ENCODE assay signal across 34 cellular contexts in the genomic region with DNA sequence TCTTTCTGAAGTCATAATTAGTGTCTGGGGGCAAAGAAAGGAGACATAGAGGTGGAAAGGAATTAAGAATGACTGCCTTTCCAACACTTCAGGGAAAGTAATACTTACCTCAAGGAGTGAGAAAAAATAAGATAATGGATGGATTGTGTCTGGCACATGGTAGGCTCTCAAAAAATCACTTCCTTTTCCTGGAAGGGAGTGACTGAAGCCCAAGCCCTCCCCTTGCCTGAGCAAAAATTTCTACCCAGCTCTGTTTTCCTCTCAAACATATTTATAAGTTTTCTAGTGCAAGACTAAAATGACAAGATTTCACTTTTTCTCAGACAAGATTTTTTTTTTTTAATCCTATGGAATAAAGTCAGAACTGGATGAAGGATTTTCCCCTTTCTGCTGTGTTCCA.
DNase-seq lines count a peak whose midpoint lies in the region; ATAC-seq and TF ChIP-seq lines count a peak whose summit lies in the region.
"Had no signal": no experiment of that assay in that cellular context is flagged by ENCODE, and none has a peak within 500 bp of the region (broad histone marks: within the 10 kb centered on the region; RNA-seq: fewer than 3 reads in every experiment).

No MANE protein-coding gene starts in this region.

- no peak overlapping the region for H3K4me3 ChIP-seq in sigmoid colon
- H3K4me3 ChIP-seq: A549; BLaER1; BLaER1 treated with 17β-estradiol and CSF1 and Interleukin-3, amounts not matched to agents 10 nM and 100 nM had no signal

- TF ChIP-seq CTCF in neural crest cell (conservative IDR thresholded peaks at IDR 0.05) (no peak), foreskin keratinocyte (conservative IDR thresholded peaks at IDR 0.05) (no peak), sigmoid colon (IDR thresholded peaks at IDR 0.05) (no peak)

- no peaks in the 10 kb centered on the region for H3K9me3 ChIP-seq in sigmoid colon
- H3K9me3 ChIP-seq: A549; BE2C; BLaER1; BLaER1 treated with 17β-estradiol and CSF1 and Interleukin-3, amounts not matched to agents 10 nM and 100 nM; Caco-2 had no signal

- H3K27me3 Mint-ChIP-seq in neural crest cell (ENCODE audit: low read depth): no peaks in the 10 kb centered on the region

- TF ChIP-seq EP300 in sigmoid colon (IDR thresholded peaks at IDR 0.05): no peak

- in situ Hi-C loops in SK-MEL-5 (cut with HindIII; ENCODE audit: low pct_unique_long_range_greater_than_20kb, low sequenced_read_pairs): no loop called here

- H3K27me3 ChIP-seq in foreskin keratinocyte (peaks cover 3% of the 10 kb centered on the region), sigmoid colon (no peaks in the 10 kb centered on the region)
- H3K27me3 ChIP-seq: BLaER1; BLaER1 treated with 17β-estradiol and CSF1 and Interleukin-3, amounts not matched to agents 10 nM and 100 nM had no signal

- H3K4me1 ChIP-seq in foreskin keratinocyte: no peaks in the 10 kb centered on the region
- H3K4me1 ChIP-seq in sigmoid colon: no peaks in the 10 kb centered on the region
- H3K4me1 ChIP-seq: A549, BE2C, BLaER1, Caco-2 had no signal

- no peaks in the 10 kb centered on the region for H3K36me3 Mint-ChIP-seq in neural crest cell (ENCODE audit: low read depth)
- H3K36me3 Mint-ChIP-seq: CD14-positive monocyte; CD4-positive, alpha-beta memory T cell; CD4-positive, CD25-positive, alpha-beta regulatory T cell; CD8-positive, alpha-beta T cell had no signal

- ATAC-seq in foreskin keratinocyte: no peak
- ATAC-seq: A549; CD8-positive, alpha-beta T cell had no signal

- intact Hi-C loops in sigmoid colon (cut with DNase I): loop anchor here (5.0 to 10.0 kb wide), 2 partner anchors 58 to 355 kb away; a partner anchor contains a TSS

- DNase-seq in COLO829 (ENCODE audit: low spot score) (peak; percentile 51), SK-MEL-5 (ENCODE audit: low read depth, low spot score) (peak; percentile 59), foreskin melanocyte (peak; percentile 43), neural crest cell (ENCODE audit: low read depth, low spot score) (no peak), foreskin keratinocyte (no peak), iPS-NIHi11 (ENCODE audit: low spot score) (no peak), sigmoid colon (no peak)
- DNase-seq in activated naive CD4-positive, alpha-beta T cell treated with Interleukin-2 at 50 U/mL for 16 hours: no peak
- DNase-seq: 8988T; ACHN; AML-193; BE2C; C1 segment of cervical spinal cord; Caco-2; Calu3; CD4-positive, alpha-beta memory T cell; CD4-positive, alpha-beta T cell; CD4-positive, CD25-positive, alpha-beta regulatory T cell; CD8-positive, alpha-beta memory T cell; CD8-positive, alpha-beta T cell; COR-L47; DMS 273 treated with DMSO at 0.1 percent for 48 hours; DMS153; DMS53; DMS79; DND-41; EL had no signal

- H3K4me1 Mint-ChIP-seq in neural crest cell: peaks cover 30% of the 10 kb centered on the region
- H3K4me1 Mint-ChIP-seq: B cell, CD14-positive monocyte had no signal

- peak overlapping the region; percentile 37 for H3K27ac Mint-ChIP-seq in neural crest cell (ENCODE audit: unreplicated experiment)
- H3K27ac Mint-ChIP-seq: B cell; CD14-positive monocyte; CD4-positive, alpha-beta T cell; CD4-positive, CD25-positive, alpha-beta regulatory T cell; CD8-positive, alpha-beta T cell had no signal

- no peak for TF ChIP-seq POLR2A in sigmoid colon (IDR thresholded peaks at IDR 0.05)

- no peak overlapping the region for H3K4me3 Mint-ChIP-seq in neural crest cell
- H3K4me3 Mint-ChIP-seq: B cell; CD14-positive monocyte; CD4-positive, alpha-beta memory T cell; CD4-positive, alpha-beta T cell; CD4-positive, CD25-positive, alpha-beta regulatory T cell; CD8-positive, alpha-beta memory T cell; CD8-positive, alpha-beta T cell had no signal

- H3K27ac ChIP-seq in foreskin keratinocyte (no peak overlapping the region), sigmoid colon (no peak overlapping the region)
- H3K27ac ChIP-seq: 22Rv1; A549; BLaER1; BLaER1 treated with 17β-estradiol and CSF1 and Interleukin-3, amounts not matched to agents 10 nM and 100 nM; C4-2B had no signal

- H3K36me3 ChIP-seq in sigmoid colon: no peaks in the 10 kb centered on the region
- H3K36me3 ChIP-seq: BE2C; BLaER1; BLaER1 treated with 17β-estradiol and CSF1 and Interleukin-3, amounts not matched to agents 10 nM and 100 nM had no signal

- no peaks in the 10 kb centered on the region for H3K9me3 Mint-ChIP-seq in neural crest cell
- H3K9me3 Mint-ChIP-seq: CD14-positive monocyte; CD4-positive, alpha-beta T cell; CD8-positive, alpha-beta memory T cell; CD8-positive, alpha-beta T cell had no signal

Comparison
In these comparisons a context has a peak if more than half of its experiments do, and no peak if none do; other contexts are left out.
1. DNase-seq: peak in COLO829 (single experiment), SK-MEL-5 (single experiment) and foreskin melanocyte (single experiment); none in neural crest cell (single experiment), foreskin keratinocyte (0 of 2), iPS-NIHi11 (single experiment), sigmoid colon (single experiment) and activated naive CD4-positive, alpha-beta T cell treated with Interleukin-2 at 50 U/mL for 16 hours (single experiment).